In genomic region chr4:16162891-16163290, GRCh38 we compare ENCODE assay signal across 31 cellular contexts.
"Had no signal": no experiment of that assay in that cellular context is flagged by ENCODE, and none has a peak within 500 bp of the region (broad histone marks: within the 10 kb centered on the region; RNA-seq: fewer than 3 reads in every experiment).

No MANE protein-coding gene starts in this region.

- H3K27ac ChIP-seq: left lung, lower lobe of right lung, neural progenitor cell, neutrophil, parathyroid adenoma, sigmoid colon, suprapubic skin, thoracic aorta, tibial artery, upper lobe of right lung had no signal

- H3K4me1 ChIP-seq: lower lobe of right lung, parathyroid adenoma, spleen, suprapubic skin, upper lobe of right lung had no signal

- H3K9me3 ChIP-seq: left lung, lower lobe of right lung, neutrophil, sigmoid colon, spleen, suprapubic skin, thoracic aorta, tibial artery, upper lobe of right lung had no signal

- DNase-seq: hypothalamus; immature natural killer cell; kidney; left colon; left lung; lower lobe of right lung; mesendoderm; naive B cell; natural killer cell; nephron progenitor cell; occipital lobe; retina; sigmoid colon; small intestine; spleen; stimulated activated CD4-positive, alpha-beta T cell treated with anti-CD3 and anti-CD28 coated beads, Interleukin-4, amount 100 ng/mL, for 24 hours; stimulated activated naive CD4-positive, alpha-beta T cell; tibial artery; trophoblast cell; upper lobe of right lung had no signal

- H3K4me2 ChIP-seq: neural progenitor cell had no signal

- H3K36me3 ChIP-seq: neural progenitor cell had no signal

- H3K9me3 Mint-ChIP-seq: immature natural killer cell; mesothelial cell of epicardium; naive B cell; natural killer cell; nephron progenitor cell; neural progenitor cell; stimulated activated effector memory CD8-positive, alpha-beta T cell treated with anti-CD3 and anti-CD28 coated beads, Interleukin-12 subunit alpha, Interleukin-12 subunit beta, amount 100 ng/mL, for 72 hours; stimulated activated naive CD8-positive, alpha-beta T cell treated with anti-CD3 and anti-CD28 coated beads, Interleukin-15, Interleukin-2, amounts not matched to agents 100 ng/mL and 50 ng/mL, for 24 hours had no signal

- H3K27me3 ChIP-seq: left lung, neural progenitor cell, neutrophil, sigmoid colon, spleen, suprapubic skin, tibial artery, upper lobe of right lung had no signal

- H2AFZ ChIP-seq: neural progenitor cell, parathyroid adenoma had no signal

- H3K27ac Mint-ChIP-seq: mesothelial cell of epicardium; natural killer cell; nephron progenitor cell; neural progenitor cell; stimulated activated naive CD8-positive, alpha-beta T cell treated with anti-CD3 and anti-CD28 coated beads, Interleukin-15, Interleukin-2, amounts not matched to agents 100 ng/mL and 50 ng/mL, for 24 hours had no signal

- H3K79me2 ChIP-seq: parathyroid adenoma had no signal

- H3K9ac ChIP-seq: neural progenitor cell, parathyroid adenoma had no signal

- H3K4me3 ChIP-seq: left lung, lower lobe of right lung, neural progenitor cell, sigmoid colon, spleen, suprapubic skin, thoracic aorta, tibial artery, upper lobe of right lung had no signal

- H3K27me3 Mint-ChIP-seq: naive B cell; progenitor cell of endocrine pancreas; stimulated activated naive CD8-positive, alpha-beta T cell treated with anti-CD3 and anti-CD28 coated beads, Interleukin-15, Interleukin-2, amounts not matched to agents 100 ng/mL and 50 ng/mL, for 24 hours had no signal

- H3K4me3 Mint-ChIP-seq: immature natural killer cell; mesothelial cell of epicardium; naive B cell; natural killer cell; nephron progenitor cell; neural progenitor cell; stimulated activated effector memory CD8-positive, alpha-beta T cell treated with anti-CD3 and anti-CD28 coated beads, Interleukin-12 subunit alpha, Interleukin-12 subunit beta, amount 100 ng/mL, for 72 hours; stimulated activated naive CD8-positive, alpha-beta T cell treated with anti-CD3 and anti-CD28 coated beads, Interleukin-15, Interleukin-2, amounts not matched to agents 100 ng/mL and 50 ng/mL, for 24 hours had no signal

- FAIRE-seq: islet of Langerhans, kidney, small intestine, urothelium cell line had no signal
